Comparison of ENCODE assay signal across 8 cellular contexts in genomic region chr1:62784509-62785365, GRCh38. TPM values are rescaled to one million over a fixed set of nuclear protein-coding genes. Genes with fewer than 3 reads are reported as not detected.
A peak's percentile ranks its signal among the peaks of the same experiment; 100 is the strongest.
DNase-seq lines count a peak whose midpoint lies in the region; ATAC-seq, FAIRE-seq and TF ChIP-seq lines count a peak whose summit lies in the region.

No MANE protein-coding gene starts in this region.

- no peaks in the 10 kb centered on the region for H4K20me1 ChIP-seq in IMR-90 (ENCODE audit: insufficient read depth, low read length)
- no peaks in the 10 kb centered on the region for H4K20me1 ChIP-seq in keratinocyte (ENCODE audit: control insufficient read depth, extremely low read depth, insufficient read depth, low read length)

- H3K18ac ChIP-seq in IMR-90 (ENCODE audit: low read depth, low read length), result no peak overlapping the region

- H3K4me2 ChIP-seq in IMR-90 (ENCODE audit: low read depth, low read length) (peak overlapping the region; percentile 94), keratinocyte (ENCODE audit: control insufficient read depth, extremely low read depth, insufficient read depth, low read depth, low read length) (peak overlapping the region; percentile 83)

- peak overlapping the region; percentile 25 for H2BK5ac ChIP-seq in IMR-90 (ENCODE audit: low read depth, low read length, poor library complexity, severe bottlenecking)

- CTCF ChIA-PET in IMR-90 (lab: Yijun Ruan, JAX), result no interaction called here

- H3K27ac ChIP-seq in IMR-90 (ENCODE audit: insufficient read depth, low read length) (peak overlapping the region; percentile 52), ascending aorta (peak overlapping the region; percentile 87 to 90), keratinocyte (ENCODE audit: control insufficient read depth, insufficient read depth, low read length) (peak overlapping the region; percentile 87), testis (peak overlapping the region; percentile 85 to 92)

- H2AK9ac ChIP-seq in IMR-90 (replicated peaks; ENCODE audit: low read depth, low read length, poor library complexity), result no peak overlapping the region

- H3K14ac ChIP-seq in IMR-90 (replicated peaks; ENCODE audit: low read depth, low read length), result peak overlapping the region; percentile 69

- peak overlapping the region; percentile 65 to 92; a peak in 3 of 4 replicates for H4K8ac ChIP-seq in IMR-90 (ENCODE audit: low read depth in 2 of 2, low read length in 2 of 2)

- H3K56ac ChIP-seq in IMR-90 (ENCODE audit: extremely low read depth, insufficient read depth, low read length), result peak overlapping the region; percentile 53; the same call in 1 of the 2 replicates

- TF ChIP-seq CTCF in IMR-90 (conservative IDR thresholded peaks at IDR 0.05; ENCODE audit: low read depth, low read length) (no peak), ascending aorta (IDR thresholded peaks at IDR 0.05) (no peak), keratinocyte (optimal IDR thresholded peaks at IDR 0.05 in 1 of 3, IDR thresholded peaks at IDR 0.05 in 1 of 3, conservative IDR thresholded peaks at IDR 0.05 in 1 of 3; ENCODE audit: extremely low read depth in 1 of 3, insufficient read depth in 2 of 3, low read length in 3 of 3) (no peak), testis (IDR thresholded peaks at IDR 0.05) (no peak)

- H3K79me1 ChIP-seq in IMR-90 (ENCODE audit: low read depth in 1 of 2, low read length in 2 of 2), result peaks cover 10 to 20% of the 10 kb centered on the region in 2 experiments

- no peaks in the 10 kb centered on the region for H3K9me1 ChIP-seq in IMR-90 (ENCODE audit: insufficient read depth, low read length)
- no peaks in the 10 kb centered on the region for H3K9me1 ChIP-seq in keratinocyte (ENCODE audit: control insufficient read depth, extremely low read depth, insufficient read depth, low read length)

- no peak overlapping the region for H2AK5ac ChIP-seq in IMR-90 (ENCODE audit: low read depth, low read length)

- no peaks in the 10 kb centered on the region for H3K4me1 ChIP-seq in IMR-90 (ENCODE audit: control insufficient read depth, insufficient read depth, low read length)
- H3K4me1 ChIP-seq in ascending aorta, result peaks cover 0 to 9% of the 10 kb centered on the region in 2 donors
- H3K4me1 ChIP-seq in keratinocyte (ENCODE audit: control insufficient read depth, extremely low read depth, insufficient read depth, low read length), result peaks cover 5% of the 10 kb centered on the region
- H3K4me1 ChIP-seq in testis, result peaks cover 8% of the 10 kb centered on the region

- H3K23ac ChIP-seq in IMR-90 (ENCODE audit: low read depth, low read length), result peak overlapping the region; percentile 75

- TF ChIP-seq POLR2A in IMR-90 (IDR thresholded peaks at IDR 0.05; ENCODE audit: low read depth, low read length) (no peak), testis (IDR thresholded peaks at IDR 0.05) (no peak)

- no peak overlapping the region for H2BK15ac ChIP-seq in IMR-90 (ENCODE audit: low read depth, low read length)

- H3K79me2 ChIP-seq in keratinocyte (ENCODE audit: control insufficient read depth, insufficient read depth, low read length), result peaks cover 8% of the 10 kb centered on the region

- H3K9ac ChIP-seq in IMR-90 (ENCODE audit: low read depth, low read length) (peak overlapping the region; percentile 76), keratinocyte (ENCODE audit: control insufficient read depth, extremely low read depth, insufficient read depth, low read length) (peak overlapping the region; percentile 87)

- H3K4me3 ChIP-seq in GM08714 (ENCODE audit: low read length) (peak overlapping the region; percentile 96), IMR-90 (ENCODE audit: insufficient read depth, low read depth, low read length) (peak overlapping the region; percentile 61), ascending aorta (peak overlapping the region; percentile 81 to 93), keratinocyte (ENCODE audit: control insufficient read depth in 2 of 3, extremely low read depth in 1 of 3, insufficient read depth in 2 of 3, low read depth in 1 of 3, low read length in 3 of 3) (peak overlapping the region; percentile 74 to 94 (median 93)), testis (peak overlapping the region; percentile 76 to 80)

- WGBS in IMR-90 (ENCODE audit: extremely low coverage in 2 of 2, insufficient read length in 1 of 2), 2 experiments, result no CpG with 5 or more reads among the region's 12 CpGs
- WGBS in testis, 2 donors, result 6 to 12% methylated on average over 12 of the region's 12 CpGs

- ATAC-seq in GM21528 (IDR thresholded peaks at IDR 0.05; ENCODE audit: low FRiP score, unreplicated experiment), result peak; percentile 30
- peak; percentile 48 for ATAC-seq in IMR-90 (ENCODE audit: low read depth)

- in situ Hi-C loops in IMR-90 (cut with MboI; ENCODE audit: low sequenced_read_pairs), result no loop called here

- TF ChIP-seq RAD21 in IMR-90 (IDR thresholded peaks at IDR 0.05; ENCODE audit: low read length), result no peak

- dilution Hi-C loops in IMR-90 (cut with HindIII; ENCODE audit: low sequenced_read_pairs, unreplicated experiment) (no loop called here), keratinocyte (cut with MboI; ENCODE audit: extremely low pct_ligation_motif_present, low sequenced_read_pairs) (no loop called here)

- peak overlapping the region; percentile 67 for H3K4ac ChIP-seq in IMR-90 (ENCODE audit: low read depth, low read length)

- BruUV-seq in IMR-90 (replicated peaks; lab: Mats Ljungman, UMichigan), result no TSS peak

- peak overlapping the region; percentile 99 for H2AFZ ChIP-seq in IMR-90 (replicated peaks; ENCODE audit: low read length, poor library complexity)
- H2AFZ ChIP-seq in keratinocyte (ENCODE audit: control insufficient read depth, low read length), result peak overlapping the region; percentile 94

- no peak for FAIRE-seq in keratinocyte (lab: Jason Lieb, UNC)
- no peak for FAIRE-seq in urothelium cell line (lab: Jason Lieb, UNC)

- intact Hi-C loops in IMR-90 (cut with micrococcal nuclease), result no loop called here
- intact Hi-C loops in ascending aorta (cut with DNase I), result loop anchor here (1.0 kb wide), 2 partner anchors 96 to 348 kb away; partner anchors contain the start of gene DOCK7
- intact Hi-C loops in testis (cut with DNase I; ENCODE audit: low total_unique reads), result no loop called here

- no peaks in the 10 kb centered on the region for H3K36me3 ChIP-seq in IMR-90 (ENCODE audit: control insufficient read depth, insufficient read depth, low read length)
- no peaks in the 10 kb centered on the region for H3K36me3 ChIP-seq in ascending aorta
- no peaks in the 10 kb centered on the region for H3K36me3 ChIP-seq in keratinocyte (ENCODE audit: control insufficient read depth in 2 of 2, extremely low read depth in 1 of 2, insufficient read depth in 2 of 2, low read length in 2 of 2)
- H3K36me3 ChIP-seq in testis (ENCODE audit: low read depth, missing control alignments), result no peaks in the 10 kb centered on the region

- H2BK120ac ChIP-seq in IMR-90 (ENCODE audit: low read depth, low read length), result 0 out of 2 replicates have a peak overlapping the region, but pooled peaks have one; percentile 22

- H2BK20ac ChIP-seq in IMR-90 (ENCODE audit: low read depth, low read length), result no peak overlapping the region

- peak; percentile 19 for DNase-seq in IMR-90
- no peak for DNase-seq in ascending aorta (ENCODE audit: low spot score in 2 of 2)
- DNase-seq in keratinocyte (ENCODE audit: low read depth, low spot score), result no peak
- DNase-seq in testis, result no peak
- no peak for DNase-seq in urothelium cell line (ENCODE audit: low spot score)
- DNase-seq in COLO668 (lab: John Stamatoyannopoulos, UW; ENCODE audit: unreplicated experiment), result no peak

- peak overlapping the region; percentile 14; the same call in 1 of the 2 replicates for H4K5ac ChIP-seq in IMR-90 (ENCODE audit: low read depth, low read length)

- POLR2A ChIA-PET in IMR-90 (lab: Charles Lee; ENCODE audit: unreplicated experiment), result no interaction called here

- H4K91ac ChIP-seq in IMR-90 (ENCODE audit: insufficient read depth, low read depth, low read length), result peak overlapping the region; percentile 31; the same call in 1 of the 2 replicates

- H3K27me3 ChIP-seq in IMR-90 (ENCODE audit: control insufficient read depth, insufficient read depth, low read length) (no peaks in the 10 kb centered on the region), ascending aorta (no peaks in the 10 kb centered on the region), keratinocyte (ENCODE audit: control insufficient read depth, extremely low read depth, insufficient read depth, low read length) (no peaks in the 10 kb centered on the region), testis (no peaks in the 10 kb centered on the region)

- H3K9me3 ChIP-seq in IMR-90 (ENCODE audit: control insufficient read depth, insufficient read depth, low read length) (no peaks in the 10 kb centered on the region), ascending aorta (no peaks in the 10 kb centered on the region), keratinocyte (ENCODE audit: control insufficient read depth, low read depth, low read length) (no peaks in the 10 kb centered on the region), testis (no peaks in the 10 kb centered on the region)

TF ChIP-seq in IMR-90, 13 proteins besides CTCF, POLR2A, EP300 and RAD21 (continues in another document):
- TF ChIP-seq RFX5 (IDR thresholded peaks at IDR 0.05; ENCODE audit: low read depth, low read length) (no peak), USF2 (IDR thresholded peaks at IDR 0.05; ENCODE audit: low read depth, low read length) (no peak)

RNA-seq across cellular contexts. Expression of gene ATG4C, which starts 0.8 kb away (rescaled TPM):
- 7.2 and 9.7 TPM in 2 replicates for total RNA-seq in IMR-90 (2012; rRNA removed)
- polyA plus RNA-seq in IMR-90 (2012; rRNA removed), result 3.8 and 4.7 TPM in 2 replicates
- 0.14 and 1.1 TPM in 2 replicates for polyA plus RNA-seq in IMR-90 (2012; cell fraction: cytosol; rRNA removed)
- polyA plus RNA-seq in IMR-90 (2012; cell fraction: nucleus; rRNA removed; ENCODE audit: low replicate concordance), result 0.04 and 1.7 TPM in 2 replicates
- 9.7 TPM for total RNA-seq in ascending aorta
- 5.6 to 9.1 TPM (median 6.0 TPM) in 3 replicates for polyA plus RNA-seq in keratinocyte
- polyA plus RNA-seq in keratinocyte (2011; ENCODE audit: low read depth), result 5.0 TPM
- 4.2 and 7.7 TPM in 2 replicates for polyA plus RNA-seq in keratinocyte (2011; cell fraction: cytosol; rRNA removed)
- polyA plus RNA-seq in keratinocyte (2011; cell fraction: nucleus; rRNA removed), result 4.1 and 5.5 TPM in 2 replicates
- 3.3 and 7.3 TPM in 2 replicates for polyA plus RNA-seq in keratinocyte (2012; ENCODE audit: low replicate concordance)
- 0.95 to 7.1 TPM (median 1.6 TPM) in 3 replicates for polyA minus RNA-seq in keratinocyte
- polyA minus RNA-seq in keratinocyte (2011; cell fraction: cytosol; rRNA and poly(A)+ RNA removed), result 2.3 TPM
- 5.2 and 6.1 TPM in 2 replicates for polyA minus RNA-seq in keratinocyte (2011; cell fraction: nucleus; rRNA and poly(A)+ RNA removed)
- total RNA-seq in testis, result 10 to 100 TPM in 1 of 2 donors, 1 to 10 TPM in 1; 6.8 to 10.2 TPM
- 8.6 TPM for polyA plus RNA-seq in testis (ENCODE audit: insufficient read depth, low read depth, low replicate concordance)
